In the genomic region with DNA sequence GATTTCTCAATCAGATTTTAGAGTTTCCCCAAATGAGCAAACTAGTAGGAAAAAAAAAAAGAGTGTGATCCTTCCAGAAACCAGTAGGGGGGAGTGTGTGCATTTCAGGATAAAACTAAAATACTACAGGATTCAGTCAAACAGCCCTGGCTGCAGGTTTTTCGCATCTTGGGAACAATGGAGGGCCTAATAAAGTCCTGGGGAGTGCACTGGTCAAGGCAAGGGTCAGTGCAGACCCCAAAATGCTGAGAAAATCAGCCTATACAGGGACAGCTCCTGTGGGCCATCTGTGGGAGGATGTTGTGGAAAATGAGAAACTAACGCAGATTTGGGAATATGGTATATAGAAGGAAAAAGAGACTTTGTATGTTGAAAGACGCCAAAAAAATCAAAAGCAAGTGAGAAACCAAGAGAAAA, we compare ENCODE assay signal across 8 cellular contexts. TPM values are rescaled to one million over a fixed set of nuclear protein-coding genes. Genes with fewer than 3 reads are reported as not detected.
DNase-seq lines count a peak whose midpoint lies in the region; ATAC-seq, FAIRE-seq and TF ChIP-seq lines count a peak whose summit lies in the region.

No MANE protein-coding gene starts in this region.

- peak; percentile 59 for TF ChIP-seq CTCF in A549 (IDR thresholded peaks at IDR 0.05)
- peak; percentile 41 for TF ChIP-seq CTCF in GM13977 (IDR thresholded peaks at IDR 0.05; ENCODE audit: extremely low read depth, insufficient read depth, missing control alignments)
- TF ChIP-seq CTCF in colonic mucosa (IDR thresholded peaks at IDR 0.05) = peak; percentile 46
- TF ChIP-seq CTCF in nephron progenitor cell (IDR thresholded peaks at IDR 0.05) = peak; percentile 68

- no peak overlapping the region for H3K4me2 ChIP-seq in A549

- H3K27me3 Mint-ChIP-seq in nephron progenitor cell (ENCODE audit: low read depth, poor library complexity) = peaks cover 10% of the 10 kb centered on the region

- no peak overlapping the region for H3K4me3 Mint-ChIP-seq in nephron progenitor cell

- H3K4me1 Mint-ChIP-seq in nephron progenitor cell = peaks cover 16% of the 10 kb centered on the region

- TF ChIP-seq POLR2A in A549 (IDR thresholded peaks at IDR 0.05; ENCODE audit: low read length) = no peak

- H3K4me3 ChIP-seq in A549 (no peak overlapping the region), colonic mucosa (no peak overlapping the region)

- TF ChIP-seq EP300 in A549 (IDR thresholded peaks at IDR 0.05) = no peak

- POLR2A ChIA-PET in A549 (lab: Yijun Ruan, JAX) = no interaction called here

- CTCF ChIA-PET in A549 (lab: Yijun Ruan, JAX) = interaction anchor here (0.6 to 5.2 kb wide), 12 partner anchors 9 to 168 kb away, joined by 3 to 58 read pairs (median 4); a partner anchor contains a TSS

- peak; percentile 51 to 69; a peak in 4 of 6 replicates for ATAC-seq in A549
- no peak for ATAC-seq in GM19395 (IDR thresholded peaks at IDR 0.05; ENCODE audit: unreplicated experiment)
- ATAC-seq in HG02798 (IDR thresholded peaks at IDR 0.05; ENCODE audit: poor library complexity, unreplicated experiment) = no peak
- no peak for ATAC-seq in HG02759 (IDR thresholded peaks at IDR 0.05; ENCODE audit: unreplicated experiment)

- no peaks in the 10 kb centered on the region for H3K9me3 Mint-ChIP-seq in nephron progenitor cell

- WGBS in A549 (ENCODE audit: missing lambda C conversion rate) = 40% methylated on average over 3 of the region's 3 CpGs

- no peak overlapping the region for H3K9ac ChIP-seq in colonic mucosa (ENCODE audit: low read depth in 2 of 2, low read length in 2 of 2)

- H3K9me3 ChIP-seq in A549 (no peaks in the 10 kb centered on the region), colonic mucosa (no peaks in the 10 kb centered on the region)

- in situ Hi-C loops in GM13977 (cut with MboI; ENCODE audit: low pct_unique_long_range_greater_than_20kb, low sequenced_read_pairs, unreplicated experiment) = no loop called here

- no peaks in the 10 kb centered on the region for H3K36me3 Mint-ChIP-seq in nephron progenitor cell (ENCODE audit: low read depth)

- DNase-seq in A549 (ENCODE audit: low read depth in 1 of 2, low spot score in 1 of 2) (peak; percentile 42 to 65), GM13977 (ENCODE audit: low spot score) (peak; percentile 61), NCI-H69 (lab: John Stamatoyannopoulos, UW) (peak; percentile 39), colonic mucosa (no peak), nephron progenitor cell (no peak)

- intact Hi-C loops in colonic mucosa (cut with DNase I) = no loop called here

- H3K27me3 ChIP-seq in colonic mucosa = no peaks in the 10 kb centered on the region

- H3K4me1 ChIP-seq in A549 = no peaks in the 10 kb centered on the region
- no peaks in the 10 kb centered on the region for H3K4me1 ChIP-seq in colonic mucosa

- no peaks in the 10 kb centered on the region for H3K36me3 ChIP-seq in colonic mucosa

- H3K27ac Mint-ChIP-seq in nephron progenitor cell = no peak overlapping the region

- FAIRE-seq in A549 (lab: Jason Lieb, UNC) = no peak

- H3K27ac ChIP-seq in A549 (no peak overlapping the region), colonic mucosa (no peak overlapping the region)

- peak; percentile 55 to 62; a peak in 4 of 5 replicates for TF ChIP-seq RAD21 in A549 (conservative IDR thresholded peaks at IDR 0.05 in 1 of 2, IDR thresholded peaks at IDR 0.05 in 1 of 2)

TF ChIP-seq in A549, 52 proteins besides CTCF, POLR2A, EP300 and RAD21:
- TF ChIP-seq, protein P1, sequence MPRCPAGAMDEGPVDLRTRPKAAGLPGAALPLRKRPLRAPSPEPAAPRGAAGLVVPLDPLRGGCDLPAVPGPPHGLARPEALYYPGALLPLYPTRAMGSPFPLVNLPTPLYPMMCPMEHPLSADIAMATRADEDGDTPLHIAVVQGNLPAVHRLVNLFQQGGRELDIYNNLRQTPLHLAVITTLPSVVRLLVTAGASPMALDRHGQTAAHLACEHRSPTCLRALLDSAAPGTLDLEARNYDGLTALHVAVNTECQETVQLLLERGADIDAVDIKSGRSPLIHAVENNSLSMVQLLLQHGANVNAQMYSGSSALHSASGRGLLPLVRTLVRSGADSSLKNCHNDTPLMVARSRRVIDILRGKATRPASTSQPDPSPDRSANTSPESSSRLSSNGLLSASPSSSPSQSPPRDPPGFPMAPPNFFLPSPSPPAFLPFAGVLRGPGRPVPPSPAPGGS (IDR thresholded peaks at IDR 0.05) = no peak
- TF ChIP-seq SMC3 (IDR thresholded peaks at IDR 0.05) = peak; percentile 36; the same call in 1 of the 3 replicates
- TF ChIP-seq TP53 (CRISPR knock-in tag; IDR thresholded peaks at IDR 0.05) = no peak

RNA-seq across cellular contexts. Expression of a gene that starts 22.2 kb away (rescaled TPM):
- 13.9 and 22.7 TPM in 2 replicates for polyA plus RNA-seq in A549 (2011; rRNA removed)
- 21.9 and 22.8 TPM in 2 replicates for polyA plus RNA-seq in A549 (2012; cell fraction: cytosol; rRNA removed)
- 102 and 121 TPM in 2 replicates for polyA plus RNA-seq in A549 (2012; cell fraction: nucleus; rRNA removed)
- polyA plus RNA-seq in A549 (2017; fragmentation: RNase III; extraction: RNeasy Plus Mini Kit Qiagen cat#74134 plus additional on column Dnase treatment) = 31.2 to 36.6 TPM (median 35.8 TPM) in 3 replicates
- polyA minus RNA-seq in A549 (2011; rRNA and poly(A)+ RNA removed) = 33.9 and 36.6 TPM in 2 replicates
- 10 to 100 TPM; 46.2 to 46.6 TPM for total RNA-seq in colonic mucosa

RNA-seq across cellular contexts. Expression of a gene that starts 23.3 kb away (rescaled TPM):
- polyA plus RNA-seq in A549 (2011; rRNA removed) (not detected in 2 replicates), A549 (2017; fragmentation: RNase III; extraction: RNeasy Plus Mini Kit Qiagen cat#74134 plus additional on column Dnase treatment) (not detected in 3 replicates)
- not detected in 2 replicates for polyA plus RNA-seq in A549 (2012; cell fraction: cytosol; rRNA removed)
- polyA plus RNA-seq in A549 (2012; cell fraction: nucleus; rRNA removed) = not detected in 2 replicates
- polyA minus RNA-seq in A549 (2011; rRNA and poly(A)+ RNA removed) = not detected in 2 replicates
- total RNA-seq in colonic mucosa = under 1 TPM in 1 of 2 donors, not detected in 1; 0.30 TPM

Comparison
In these comparisons a context has a peak if more than half of its experiments do, and no peak if none do; other contexts are left out.
1. ATAC-seq: peak in A549 (2 of 2); none in GM19395 (single experiment), HG02798 (single experiment) and HG02759 (single experiment).
2. DNase-seq: peak in A549 (2 of 2), GM13977 (single experiment) and NCI-H69 (single experiment); none in colonic mucosa (single experiment) and nephron progenitor cell (single experiment).
3. Peak in every context shown above with its lines, with median percentiles within 50 percentile points of each other: CTCF ChIP-seq.